8 cellular contexts compared by ENCODE assay signal in genomic region chr3:194255252-194256039, GRCh38.
A peak's percentile ranks its signal among the peaks of the same experiment; 100 is the strongest.
DNase-seq lines count a peak whose midpoint lies in the region; ATAC-seq and TF ChIP-seq lines count a peak whose summit lies in the region.

No MANE protein-coding gene starts in this region.

- TF ChIP-seq CTCF in HFFc6 (IDR thresholded peaks at IDR 0.05): no peak

- H3K27ac Mint-ChIP-seq in activated T-cell treated with anti-CD3 and anti-CD28 coated beads, Interleukin-2, amount 50 U/mL, for 24 hours: peak overlapping the region; percentile 82
- no peak overlapping the region for H3K27ac Mint-ChIP-seq in HFFc6

- peaks cover 2% of the 10 kb centered on the region for H3K9me3 Mint-ChIP-seq in activated T-cell treated with anti-CD3 and anti-CD28 coated beads, Interleukin-2, amount 50 U/mL, for 24 hours
- H3K9me3 Mint-ChIP-seq in HFFc6: peaks cover 4% of the 10 kb centered on the region; the same call in 1 of the 2 replicates

- H3K36me3 Mint-ChIP-seq in activated T-cell treated with anti-CD3 and anti-CD28 coated beads, Interleukin-2, amount 50 U/mL, for 24 hours (ENCODE audit: low read depth): no peaks in the 10 kb centered on the region
- H3K36me3 Mint-ChIP-seq in HFFc6 (ENCODE audit: low read depth): no peaks in the 10 kb centered on the region

- ATAC-seq in GM19328 (IDR thresholded peaks at IDR 0.05; ENCODE audit: unreplicated experiment) (peak; percentile 65), GM19467 (IDR thresholded peaks at IDR 0.05; ENCODE audit: unreplicated experiment) (no peak)

- DNase-seq in NOMO-1 treated with DMSO at 0.1 percent for 48 hours (lab: John Stamatoyannopoulos, UW; ENCODE audit: unreplicated experiment) (peak; percentile 98), islet precursor cell (peak; percentile 71), HPDE6-E6E7 (ENCODE audit: extremely low spot score) (no peak), HFFc6 (no peak)
- DNase-seq in activated T-cell treated with anti-CD3 and anti-CD28 coated beads, Interleukin-2, amount 50 U/mL, for 24 hours: peak; percentile 74
- peak; percentile 23 to 40 for DNase-seq in stimulated activated CD4-positive, alpha-beta T cell treated with anti-CD3 and anti-CD28 coated beads, Interleukin-4, amount 100 ng/mL, for 48 hours (ENCODE audit: low read depth in 2 of 2)

- H3K4me3 Mint-ChIP-seq in activated T-cell treated with anti-CD3 and anti-CD28 coated beads, Interleukin-2, amount 50 U/mL, for 24 hours: peak overlapping the region; percentile 26
- no peak overlapping the region for H3K4me3 Mint-ChIP-seq in HFFc6

- peaks cover 12% of the 10 kb centered on the region for H3K4me1 Mint-ChIP-seq in activated T-cell treated with anti-CD3 and anti-CD28 coated beads, Interleukin-2, amount 50 U/mL, for 24 hours (ENCODE audit: low read depth)
- H3K4me1 Mint-ChIP-seq in HFFc6 (ENCODE audit: low read depth): no peaks in the 10 kb centered on the region

- no peaks in the 10 kb centered on the region for H3K27me3 Mint-ChIP-seq in activated T-cell treated with anti-CD3 and anti-CD28 coated beads, Interleukin-2, amount 50 U/mL, for 24 hours
- peaks cover 45% of the 10 kb centered on the region for H3K27me3 Mint-ChIP-seq in HFFc6 (ENCODE audit: insufficient read depth)

Comparison
In these comparisons a context has a peak if more than half of its experiments do, and no peak if none do; other contexts are left out.
1. DNase-seq: peak in NOMO-1 treated with DMSO at 0.1 percent for 48 hours (single experiment), activated T-cell treated with anti-CD3 and anti-CD28 coated beads, Interleukin-2, amount 50 U/mL, for 24 hours (single experiment), islet precursor cell (single experiment) and stimulated activated CD4-positive, alpha-beta T cell treated with anti-CD3 and anti-CD28 coated beads, Interleukin-4, amount 100 ng/mL, for 48 hours (2 of 2); none in HPDE6-E6E7 (single experiment) and HFFc6 (single experiment).